Comparison of ENCODE assay signal across 9 cellular contexts in genomic region chr4:186948361-186949291, GRCh38.
DNase-seq lines count a peak whose midpoint lies in the region; ATAC-seq and TF ChIP-seq lines count a peak whose summit lies in the region.
"Had no signal": no experiment of that assay in that cellular context is flagged by ENCODE, and none has a peak within 500 bp of the region (broad histone marks: within the 10 kb centered on the region; RNA-seq: fewer than 3 reads in every experiment).

No MANE protein-coding gene starts in this region.

- peaks cover 12% of the 10 kb centered on the region for H3K4me1 ChIP-seq in ACC112 (ENCODE audit: control insufficient read depth, insufficient read depth, low read length, unreplicated experiment)

- H3K27ac ChIP-seq in ACC112 (ENCODE audit: low read depth, low read length): no peak overlapping the region

- no peaks in the 10 kb centered on the region for H3K79me2 ChIP-seq in ACC112 (ENCODE audit: control insufficient read depth, insufficient read depth, low read length, unreplicated experiment)

- in situ Hi-C loops in astrocyte of the cerebellum (cut with HindIII; ENCODE audit: low sequenced_read_pairs): no loop called here

- TF ChIP-seq CTCF in astrocyte of the cerebellum (IDR thresholded peaks at IDR 0.05; ENCODE audit: low read depth, low read length, missing control alignments): peak; percentile 70

- H3K27me3 ChIP-seq in ACC112 (ENCODE audit: insufficient read depth, low read length): no peaks in the 10 kb centered on the region

- ATAC-seq in GM18861 (IDR thresholded peaks at IDR 0.05; ENCODE audit: unreplicated experiment): no peak
- no peak for ATAC-seq in HG02852 (IDR thresholded peaks at IDR 0.05; ENCODE audit: unreplicated experiment)
- no peak for ATAC-seq in GM18519 (IDR thresholded peaks at IDR 0.05; ENCODE audit: low FRiP score, unreplicated experiment)

- H3K4me3 ChIP-seq in ACC112 (ENCODE audit: low read depth, low read length): peak overlapping the region; percentile 67
- no peak overlapping the region for H3K4me3 ChIP-seq in astrocyte of the cerebellum (ENCODE audit: low read depth, low read length)

- peak; percentile 27 for DNase-seq in HT1080 (ENCODE audit: low read depth)
- no peak for DNase-seq in astrocyte of the cerebellum (ENCODE audit: low read depth)
- peak; percentile 15 for DNase-seq in kidney glomerular epithelial cell (lab: John Stamatoyannopoulos, UW)
- no peak for DNase-seq in NCI-H2029 (lab: John Stamatoyannopoulos, UW)
- DNase-seq: SW 1271 had no signal

- H2AFZ ChIP-seq in ACC112 (ENCODE audit: low read length, unreplicated experiment): peak overlapping the region; percentile 87

- no peaks in the 10 kb centered on the region for H3K36me3 ChIP-seq in ACC112 (ENCODE audit: insufficient read depth, low read length)

Comparison
In these comparisons a context has a peak if more than half of its experiments do, and no peak if none do; other contexts are left out.
1. DNase-seq: peak in HT1080 (single experiment) and kidney glomerular epithelial cell (single experiment); none in astrocyte of the cerebellum (single experiment) and NCI-H2029 (single experiment).